8 cellular contexts compared by ENCODE assay signal in the genomic region with DNA sequence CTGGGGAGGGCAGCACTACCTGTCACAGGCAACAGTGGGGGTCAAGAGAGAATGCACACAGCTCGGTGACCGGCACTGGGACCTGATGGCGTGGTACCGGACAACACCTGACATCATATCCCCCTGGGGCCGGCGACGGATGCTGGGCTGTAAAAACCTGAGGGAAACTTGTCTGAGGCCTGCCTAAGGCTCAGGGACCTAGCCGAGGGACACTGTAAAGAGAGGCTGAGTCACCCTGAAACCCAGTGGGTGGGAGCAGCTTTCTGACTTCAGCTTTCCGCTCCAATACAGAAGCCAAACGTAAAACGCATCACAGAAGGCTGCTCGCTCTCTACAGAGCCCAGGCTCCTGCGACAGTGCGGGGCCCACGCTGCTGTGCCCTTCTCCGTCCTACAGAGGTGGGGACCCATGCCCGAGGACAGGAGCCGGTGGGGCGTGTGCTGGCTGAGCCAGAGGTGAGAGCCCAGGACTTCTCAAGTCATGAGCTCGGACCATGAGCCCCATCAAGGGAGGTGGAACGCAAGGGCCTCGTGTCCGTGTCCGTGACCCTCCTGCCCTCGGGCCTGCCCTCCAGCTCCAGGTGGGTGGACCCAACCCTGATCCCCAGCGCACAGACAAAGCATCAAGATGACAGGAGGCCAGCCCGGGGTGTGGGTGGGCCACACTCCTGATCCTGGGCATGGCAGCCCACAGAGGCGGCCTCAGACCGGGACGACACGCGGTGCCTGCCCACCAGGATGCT. TPM values are rescaled to one million over a fixed set of nuclear protein-coding genes. Genes with fewer than 3 reads are reported as not detected.
DNase-seq lines count a peak whose midpoint lies in the region; ATAC-seq and TF ChIP-seq lines count a peak whose summit lies in the region.

No MANE protein-coding gene starts in this region.

- H3K23ac ChIP-seq in IMR-90 (ENCODE audit: low read depth, low read length), result no peak overlapping the region

- no peaks in the 10 kb centered on the region for H3K36me3 ChIP-seq in CD8-positive, alpha-beta memory T cell (ENCODE audit: insufficient read depth, low read length)
- H3K36me3 ChIP-seq in IMR-90 (ENCODE audit: control insufficient read depth, insufficient read depth, low read length) (0 out of 2 replicates have a peak, but pooled peaks cover 3% of the 10 kb centered on the region), SJCRH30 (no peaks in the 10 kb centered on the region)

- no peak for TF ChIP-seq RAD21 in IMR-90 (IDR thresholded peaks at IDR 0.05; ENCODE audit: low read length)

- H2BK15ac ChIP-seq in IMR-90 (ENCODE audit: low read depth, low read length), result no peak overlapping the region

- H3K4me2 ChIP-seq in IMR-90 (ENCODE audit: low read depth, low read length), result no peak overlapping the region

- H4K5ac ChIP-seq in IMR-90 (ENCODE audit: low read depth, low read length), result no peak overlapping the region

- in situ Hi-C loops in IMR-90 (cut with MboI; ENCODE audit: low sequenced_read_pairs), result no loop called here

- no peak overlapping the region for H3K14ac ChIP-seq in IMR-90 (replicated peaks; ENCODE audit: low read depth, low read length)

- no peak overlapping the region; the same call in 1 of the 2 replicates for H2AK5ac ChIP-seq in IMR-90 (ENCODE audit: low read depth, low read length)

- peak overlapping the region; percentile 47 for H2AFZ ChIP-seq in IMR-90 (replicated peaks; ENCODE audit: low read length, poor library complexity)

- BruUV-seq in IMR-90 (replicated peaks; lab: Mats Ljungman, UMichigan), result no TSS peak

- H3K4me3 ChIP-seq in CD8-positive, alpha-beta memory T cell (ENCODE audit: low read length), result no peak overlapping the region
- H3K4me3 ChIP-seq in IMR-90 (ENCODE audit: insufficient read depth, low read depth, low read length) (no peak overlapping the region), SJCRH30 (no peak overlapping the region)

- TF ChIP-seq CTCF in IMR-90 (conservative IDR thresholded peaks at IDR 0.05; ENCODE audit: low read depth, low read length), result no peak
- no peak for TF ChIP-seq CTCF in natural killer cell (IDR thresholded peaks at IDR 0.05)

- peak in 3 of 5 donors; percentile 27 to 67 (median 38) for DNase-seq in CD8-positive, alpha-beta memory T cell
- peak; percentile 63 for DNase-seq in IMR-90
- DNase-seq in activated naive CD8-positive, alpha-beta T cell treated with anti-CD3 and anti-CD28 coated beads, Interleukin-2, amount 50 U/mL, for 16 hours (ENCODE audit: low read depth, low spot score), result peak; percentile 21
- DNase-seq in natural killer cell, result no peak
- no peak for DNase-seq in NCI-H146 treated with DMSO at 0.1 percent for 48 hours (lab: John Stamatoyannopoulos, UW; ENCODE audit: unreplicated experiment)
- DNase-seq in SJCRH30, result no peak
- DNase-seq in NCI-H748 treated with DMSO at 0.1 percent for 48 hours (lab: John Stamatoyannopoulos, UW), result no peak

- ATAC-seq in GM19468 (IDR thresholded peaks at IDR 0.05; ENCODE audit: extremely low read depth, unreplicated experiment), result peak; percentile 56
- no peak for ATAC-seq in IMR-90 (ENCODE audit: low read depth)
- ATAC-seq in natural killer cell, result no peak

- no peak overlapping the region for H3K18ac ChIP-seq in IMR-90 (ENCODE audit: low read depth, low read length)

- CTCF ChIA-PET in CD8-positive, alpha-beta memory T cell (lab: Charles Lee), result interaction anchor here (1.1 to 25.9 kb wide), 3 partner anchors 13 to 94 kb away, joined by 3 to 521 read pairs (median 5); no protein-coding TSS in a partner anchor
- CTCF ChIA-PET in IMR-90 (lab: Yijun Ruan, JAX), result no interaction called here

- H2BK5ac ChIP-seq in IMR-90 (ENCODE audit: low read depth, low read length, poor library complexity, severe bottlenecking), result no peak overlapping the region

- no peak overlapping the region for H3K4ac ChIP-seq in IMR-90 (ENCODE audit: low read depth, low read length)

- no peak overlapping the region for H4K91ac ChIP-seq in IMR-90 (ENCODE audit: insufficient read depth, low read depth, low read length)

- H3K36me3 Mint-ChIP-seq in CD8-positive, alpha-beta memory T cell, result peaks cover 0 to 41% (median 0%) of the 10 kb centered on the region in 3 donors
- no peaks in the 10 kb centered on the region for H3K36me3 Mint-ChIP-seq in natural killer cell

- no peaks in the 10 kb centered on the region for H3K9me3 Mint-ChIP-seq in CD8-positive, alpha-beta memory T cell
- no peaks in the 10 kb centered on the region for H3K9me3 Mint-ChIP-seq in natural killer cell

- H3K4me1 ChIP-seq in CD8-positive, alpha-beta memory T cell (ENCODE audit: insufficient read depth, low read length), result peaks cover 65% of the 10 kb centered on the region
- peaks cover 35% of the 10 kb centered on the region for H3K4me1 ChIP-seq in IMR-90 (ENCODE audit: control insufficient read depth, insufficient read depth, low read length)
- H3K4me1 ChIP-seq in SJCRH30, result peaks cover 33% of the 10 kb centered on the region

- H2AK9ac ChIP-seq in IMR-90 (replicated peaks; ENCODE audit: low read depth, low read length, poor library complexity), result peak overlapping the region; percentile 79

- no peak overlapping the region for H4K8ac ChIP-seq in IMR-90 (ENCODE audit: low read depth in 2 of 2, low read length in 2 of 2)

- no peak overlapping the region for H2BK120ac ChIP-seq in IMR-90 (ENCODE audit: low read depth, low read length)

- WGBS in IMR-90 (ENCODE audit: extremely low coverage in 2 of 2, insufficient read length in 1 of 2), 2 experiments, result 84% methylated on average over 18 of the region's 32 CpGs; no CpG with 5 or more reads in 1 of the 2 experiments

- peak overlapping the region; percentile 43 for H3K27ac ChIP-seq in CD8-positive, alpha-beta memory T cell (ENCODE audit: low read depth, low read length)
- H3K27ac ChIP-seq in IMR-90 (ENCODE audit: insufficient read depth, low read length) (no peak overlapping the region), SJCRH30 (no peak overlapping the region)

- H3K9me3 ChIP-seq in CD8-positive, alpha-beta memory T cell (ENCODE audit: low read length), result no peaks in the 10 kb centered on the region
- H3K9me3 ChIP-seq in IMR-90 (ENCODE audit: control insufficient read depth, insufficient read depth, low read length) (no peaks in the 10 kb centered on the region), SJCRH30 (replicated peaks) (no peaks in the 10 kb centered on the region)

- peak overlapping the region; percentile 24 to 91 (median 80) for H3K27ac Mint-ChIP-seq in CD8-positive, alpha-beta memory T cell
- peak overlapping the region; percentile 94 to 97 for H3K27ac Mint-ChIP-seq in natural killer cell

- H3K79me1 ChIP-seq in IMR-90 (ENCODE audit: low read depth in 1 of 2, low read length in 2 of 2), result peaks cover 33 to 87% of the 10 kb centered on the region in 2 experiments

- peaks cover 23% of the 10 kb centered on the region for H3K9me1 ChIP-seq in IMR-90 (ENCODE audit: insufficient read depth, low read length)

- no peak overlapping the region for H2BK20ac ChIP-seq in IMR-90 (ENCODE audit: low read depth, low read length)

- no peak for TF ChIP-seq POLR2A in IMR-90 (IDR thresholded peaks at IDR 0.05; ENCODE audit: low read depth, low read length)

- H3K9ac ChIP-seq in IMR-90 (ENCODE audit: low read depth, low read length), result no peak overlapping the region

- no peaks in the 10 kb centered on the region for H3K27me3 Mint-ChIP-seq in CD8-positive, alpha-beta memory T cell
- H3K27me3 Mint-ChIP-seq in natural killer cell (ENCODE audit: low read depth in 2 of 2), result no peaks in the 10 kb centered on the region

- dilution Hi-C loops in IMR-90 (cut with HindIII; ENCODE audit: low sequenced_read_pairs, unreplicated experiment), result no loop called here

- POLR2A ChIA-PET in CD8-positive, alpha-beta memory T cell (lab: Charles Lee), result interaction anchor here (2.6 kb wide), 1 partner anchor 18 kb away, joined by 8 read pairs; no protein-coding TSS in a partner anchor
- POLR2A ChIA-PET in IMR-90 (lab: Charles Lee; ENCODE audit: unreplicated experiment), result no interaction called here

- intact Hi-C loops in IMR-90 (cut with micrococcal nuclease), result no loop called here
- intact Hi-C loops in natural killer cell (cut with micrococcal nuclease), result no loop called here

- peaks cover 35 to 89% (median 51%) of the 10 kb centered on the region in 3 donors for H3K4me1 Mint-ChIP-seq in CD8-positive, alpha-beta memory T cell
- peaks cover 52 to 62% of the 10 kb centered on the region in 2 donors for H3K4me1 Mint-ChIP-seq in natural killer cell

- H3K56ac ChIP-seq in IMR-90 (ENCODE audit: extremely low read depth, insufficient read depth, low read length), result no peak overlapping the region

- H4K20me1 ChIP-seq in IMR-90 (ENCODE audit: insufficient read depth, low read length), result peaks cover 73% of the 10 kb centered on the region

- peak overlapping the region in 4 of 7 donors; percentile 41 to 55 (median 46) for H3K4me3 Mint-ChIP-seq in CD8-positive, alpha-beta memory T cell
- peak overlapping the region; percentile 37 for H3K4me3 Mint-ChIP-seq in natural killer cell

- H3K27me3 ChIP-seq in CD8-positive, alpha-beta memory T cell (ENCODE audit: insufficient read depth, low read length, poor library complexity, severe bottlenecking), result no peaks in the 10 kb centered on the region
- H3K27me3 ChIP-seq in IMR-90 (ENCODE audit: control insufficient read depth, insufficient read depth, low read length) (no peaks in the 10 kb centered on the region), SJCRH30 (no peaks in the 10 kb centered on the region)

RNA-seq across cellular contexts. Expression of a gene that starts 5.3 kb away (rescaled TPM):
- total RNA-seq in CD8-positive, alpha-beta memory T cell, result 10 to 100 TPM; 59.1 to 67.8 TPM
- 78.0 TPM for polyA plus RNA-seq in CD8-positive, alpha-beta memory T cell
- 12.2 and 13.1 TPM in 2 replicates for total RNA-seq in IMR-90 (2012; rRNA removed)
- polyA plus RNA-seq in IMR-90 (2012; rRNA removed), result 36.9 and 37.2 TPM in 2 replicates
- 33.9 and 37.7 TPM in 2 replicates for polyA plus RNA-seq in IMR-90 (2012; cell fraction: cytosol; rRNA removed)
- 160 and 211 TPM in 2 replicates for polyA plus RNA-seq in IMR-90 (2012; cell fraction: nucleus; rRNA removed; ENCODE audit: low replicate concordance)
- total RNA-seq in natural killer cell, result 100 to 1,000 TPM; 206 to 250 (median 208) TPM
- total RNA-seq in SJCRH30 (2014; rRNA removed; shearing (Covaris generic)), result 21.5 and 26.9 TPM in 2 replicates

RNA-seq across cellular contexts. Expression of a gene that starts 47.9 kb away (rescaled TPM):
- total RNA-seq in CD8-positive, alpha-beta memory T cell, result 1 to 10 TPM; 1.8 to 2.6 TPM
- not detected for polyA plus RNA-seq in CD8-positive, alpha-beta memory T cell
- total RNA-seq in IMR-90 (2012; rRNA removed) (0.83 and 1.8 TPM in 2 replicates), natural killer cell (1 to 10 TPM; 1.4 to 2.2 (median 1.7) TPM)
- 2.4 and 3.2 TPM in 2 replicates for polyA plus RNA-seq in IMR-90 (2012; rRNA removed)
- 4.8 and 4.9 TPM in 2 replicates for polyA plus RNA-seq in IMR-90 (2012; cell fraction: cytosol; rRNA removed)
- polyA plus RNA-seq in IMR-90 (2012; cell fraction: nucleus; rRNA removed; ENCODE audit: low replicate concordance), result 7.1 and 11.3 TPM in 2 replicates
- total RNA-seq in SJCRH30 (2014; rRNA removed; shearing (Covaris generic)), result 1.2 TPM in 2 replicates

RNA-seq across cellular contexts. Expression of a gene that starts 54.0 kb away (rescaled TPM):
- total RNA-seq in CD8-positive, alpha-beta memory T cell, result 1 to 10 TPM; 1.1 to 1.2 TPM
- polyA plus RNA-seq in CD8-positive, alpha-beta memory T cell, result not detected
- total RNA-seq in IMR-90 (2012; rRNA removed) (under 0.01 TPM in 2 replicates), natural killer cell (under 1 TPM; 0.18 to 0.68 (median 0.42) TPM)
- 0.67 and 0.75 TPM in 2 replicates for polyA plus RNA-seq in IMR-90 (2012; rRNA removed)
- polyA plus RNA-seq in IMR-90 (2012; cell fraction: cytosol; rRNA removed), result 0.27 and 0.51 TPM in 2 replicates
- polyA plus RNA-seq in IMR-90 (2012; cell fraction: nucleus; rRNA removed; ENCODE audit: low replicate concordance), result 5.5 and 8.5 TPM in 2 replicates
- total RNA-seq in SJCRH30 (2014; rRNA removed; shearing (Covaris generic)), result 0.53 and 0.71 TPM in 2 replicates

Comparison
In these comparisons a context has a peak if more than half of its experiments do, and no peak if none do; other contexts are left out.
1. DNase-seq: peak in CD8-positive, alpha-beta memory T cell (3 of 5), IMR-90 (single experiment) and activated naive CD8-positive, alpha-beta T cell treated with anti-CD3 and anti-CD28 coated beads, Interleukin-2, amount 50 U/mL, for 16 hours (single experiment); none in natural killer cell (single experiment), NCI-H146 treated with DMSO at 0.1 percent for 48 hours (single experiment), SJCRH30 (0 of 2) and NCI-H748 treated with DMSO at 0.1 percent for 48 hours (single experiment).